In genomic region chr15:67838789-67839332, GRCh38 we compare ENCODE assay signal across 1 cellular context.
TF ChIP-seq lines count a peak whose summit lies in the region.

No MANE protein-coding gene starts in this region.

TF ChIP-seq in HepG2, 621 proteins besides CTCF, POLR2A, EP300 and RAD21 (continued from another document and continues in another):
- TF ChIP-seq, protein P1, sequence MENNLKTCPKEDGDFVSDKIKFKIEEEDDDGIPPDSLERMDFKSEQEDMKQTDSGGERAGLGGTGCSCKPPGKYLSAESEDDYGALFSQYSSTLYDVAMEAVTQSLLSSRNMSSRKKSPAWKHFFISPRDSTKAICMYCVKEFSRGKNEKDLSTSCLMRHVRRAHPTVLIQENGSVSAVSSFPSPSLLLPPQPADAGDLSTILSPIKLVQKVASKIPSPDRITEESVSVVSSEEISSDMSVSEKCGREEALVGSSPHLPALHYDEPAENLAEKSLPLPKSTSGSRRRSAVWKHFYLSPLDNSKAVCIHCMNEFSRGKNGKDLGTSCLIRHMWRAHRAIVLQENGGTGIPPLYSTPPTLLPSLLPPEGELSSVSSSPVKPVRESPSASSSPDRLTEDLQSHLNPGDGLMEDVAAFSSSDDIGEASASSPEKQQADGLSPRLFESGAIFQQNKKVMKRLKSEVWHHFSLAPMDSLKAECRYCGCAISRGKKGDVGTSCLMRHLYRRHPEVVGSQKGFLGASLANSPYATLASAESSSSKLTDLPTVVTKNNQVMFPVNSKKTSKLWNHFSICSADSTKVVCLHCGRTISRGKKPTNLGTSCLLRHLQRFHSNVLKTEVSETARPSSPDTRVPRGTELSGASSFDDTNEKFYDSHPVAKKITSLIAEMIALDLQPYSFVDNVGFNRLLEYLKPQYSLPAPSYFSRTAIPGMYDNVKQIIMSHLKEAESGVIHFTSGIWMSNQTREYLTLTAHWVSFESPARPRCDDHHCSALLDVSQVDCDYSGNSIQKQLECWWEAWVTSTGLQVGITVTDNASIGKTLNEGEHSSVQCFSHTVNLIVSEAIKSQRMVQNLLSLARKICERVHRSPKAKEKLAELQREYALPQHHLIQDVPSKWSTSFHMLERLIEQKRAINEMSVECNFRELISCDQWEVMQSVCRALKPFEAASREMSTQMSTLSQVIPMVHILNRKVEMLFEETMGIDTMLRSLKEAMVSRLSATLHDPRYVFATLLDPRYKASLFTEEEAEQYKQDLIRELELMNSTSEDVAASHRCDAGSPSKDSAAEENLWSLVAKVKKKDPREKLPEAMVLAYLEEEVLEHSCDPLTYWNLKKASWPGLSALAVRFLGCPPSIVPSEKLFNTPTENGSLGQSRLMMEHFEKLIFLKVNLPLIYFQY (CRISPR knock-in tag; IDR thresholded peaks at IDR 0.05; ENCODE audit: borderline replicate concordance), result no peak
- no peak for TF ChIP-seq ZNF891 (CRISPR knock-in tag; IDR thresholded peaks at IDR 0.05)
- no peak for TF ChIP-seq KLF15 (CRISPR knock-in tag; IDR thresholded peaks at IDR 0.05; ENCODE audit: borderline replicate concordance)
- 0 out of 2 replicates have a peak, but pooled peaks have one; percentile 34 for TF ChIP-seq AHR (CRISPR knock-in tag; IDR thresholded peaks at IDR 0.05)
- TF ChIP-seq ZIK1 (CRISPR knock-in tag; IDR thresholded peaks at IDR 0.05; ENCODE audit: borderline replicate concordance, low read depth), result 0 out of 2 replicates have a peak, but pooled peaks have one; percentile 55
- no peak for TF ChIP-seq ZNF598 (CRISPR knock-in tag; IDR thresholded peaks at IDR 0.05; ENCODE audit: borderline replicate concordance)
- no peak for TF ChIP-seq CREB1 (IDR thresholded peaks at IDR 0.05)
- TF ChIP-seq CREB1 (CRISPR knock-in tag; IDR thresholded peaks at IDR 0.05), result no peak
- no peak for TF ChIP-seq ZNF75D (CRISPR knock-in tag; IDR thresholded peaks at IDR 0.05; ENCODE audit: borderline replicate concordance)
- no peak for TF ChIP-seq ZNF549 (CRISPR knock-in tag; IDR thresholded peaks at IDR 0.05)
- no peak for TF ChIP-seq PAF1 (CRISPR knock-in tag; IDR thresholded peaks at IDR 0.05)
- TF ChIP-seq, protein P2, sequence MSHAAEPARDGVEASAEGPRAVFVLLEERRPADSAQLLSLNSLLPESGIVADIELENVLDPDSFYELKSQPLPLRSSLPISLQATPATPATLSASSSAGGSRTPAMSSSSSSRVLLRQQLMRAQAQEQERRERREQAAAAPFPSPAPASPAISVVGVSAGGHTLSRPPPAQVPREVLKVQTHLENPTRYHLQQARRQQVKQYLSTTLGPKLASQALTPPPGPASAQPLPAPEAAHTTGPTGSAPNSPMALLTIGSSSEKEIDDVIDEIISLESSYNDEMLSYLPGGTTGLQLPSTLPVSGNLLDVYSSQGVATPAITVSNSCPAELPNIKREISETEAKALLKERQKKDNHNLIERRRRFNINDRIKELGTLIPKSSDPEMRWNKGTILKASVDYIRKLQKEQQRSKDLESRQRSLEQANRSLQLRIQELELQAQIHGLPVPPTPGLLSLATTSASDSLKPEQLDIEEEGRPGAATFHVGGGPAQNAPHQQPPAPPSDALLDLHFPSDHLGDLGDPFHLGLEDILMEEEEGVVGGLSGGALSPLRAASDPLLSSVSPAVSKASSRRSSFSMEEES (CRISPR knock-in tag; IDR thresholded peaks at IDR 0.05), result no peak; the same call in 1 of the 2 replicates
- TF ChIP-seq HOXA3 (CRISPR knock-in tag; IDR thresholded peaks at IDR 0.05), result peak; percentile 45; the same call in 1 of the 2 replicates
- TF ChIP-seq BCL6 (CRISPR knock-in tag; IDR thresholded peaks at IDR 0.05), result no peak
- TF ChIP-seq ZBTB7A (CRISPR knock-in tag; IDR thresholded peaks at IDR 0.05), result no peak
- TF ChIP-seq RFX1 (IDR thresholded peaks at IDR 0.05), result no peak
- no peak for TF ChIP-seq HNF1A (IDR thresholded peaks at IDR 0.05; ENCODE audit: low read depth)
- no peak for TF ChIP-seq HNF1A (CRISPR knock-in tag; IDR thresholded peaks at IDR 0.05; ENCODE audit: borderline replicate concordance)
- TF ChIP-seq, protein P3, sequence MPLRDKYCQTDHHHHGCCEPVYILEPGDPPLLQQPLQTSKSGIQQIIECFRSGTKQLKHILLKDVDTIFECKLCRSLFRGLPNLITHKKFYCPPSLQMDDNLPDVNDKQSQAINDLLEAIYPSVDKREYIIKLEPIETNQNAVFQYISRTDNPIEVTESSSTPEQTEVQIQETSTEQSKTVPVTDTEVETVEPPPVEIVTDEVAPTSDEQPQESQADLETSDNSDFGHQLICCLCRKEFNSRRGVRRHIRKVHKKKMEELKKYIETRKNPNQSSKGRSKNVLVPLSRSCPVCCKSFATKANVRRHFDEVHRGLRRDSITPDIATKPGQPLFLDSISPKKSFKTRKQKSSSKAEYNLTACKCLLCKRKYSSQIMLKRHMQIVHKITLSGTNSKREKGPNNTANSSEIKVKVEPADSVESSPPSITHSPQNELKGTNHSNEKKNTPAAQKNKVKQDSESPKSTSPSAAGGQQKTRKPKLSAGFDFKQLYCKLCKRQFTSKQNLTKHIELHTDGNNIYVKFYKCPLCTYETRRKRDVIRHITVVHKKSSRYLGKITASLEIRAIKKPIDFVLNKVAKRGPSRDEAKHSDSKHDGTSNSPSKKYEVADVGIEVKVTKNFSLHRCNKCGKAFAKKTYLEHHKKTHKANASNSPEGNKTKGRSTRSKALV (CRISPR knock-in tag; IDR thresholded peaks at IDR 0.05), result 0 out of 2 replicates have a peak, but pooled peaks have one; percentile 48
- TF ChIP-seq ZNF724P (CRISPR knock-in tag; IDR thresholded peaks at IDR 0.05; ENCODE audit: borderline replicate concordance), result no peak
- TF ChIP-seq AHDC1 (CRISPR knock-in tag; IDR thresholded peaks at IDR 0.05; ENCODE audit: borderline replicate concordance), result peak; percentile 28; the same call in 1 of the 2 replicates
- TF ChIP-seq SOX13 (IDR thresholded peaks at IDR 0.05), result no peak
- no peak for TF ChIP-seq SOX13 (CRISPR knock-in tag; conservative IDR thresholded peaks at IDR 0.05 in 1 of 2, IDR thresholded peaks at IDR 0.05 in 1 of 2)
- TF ChIP-seq, protein P4, sequence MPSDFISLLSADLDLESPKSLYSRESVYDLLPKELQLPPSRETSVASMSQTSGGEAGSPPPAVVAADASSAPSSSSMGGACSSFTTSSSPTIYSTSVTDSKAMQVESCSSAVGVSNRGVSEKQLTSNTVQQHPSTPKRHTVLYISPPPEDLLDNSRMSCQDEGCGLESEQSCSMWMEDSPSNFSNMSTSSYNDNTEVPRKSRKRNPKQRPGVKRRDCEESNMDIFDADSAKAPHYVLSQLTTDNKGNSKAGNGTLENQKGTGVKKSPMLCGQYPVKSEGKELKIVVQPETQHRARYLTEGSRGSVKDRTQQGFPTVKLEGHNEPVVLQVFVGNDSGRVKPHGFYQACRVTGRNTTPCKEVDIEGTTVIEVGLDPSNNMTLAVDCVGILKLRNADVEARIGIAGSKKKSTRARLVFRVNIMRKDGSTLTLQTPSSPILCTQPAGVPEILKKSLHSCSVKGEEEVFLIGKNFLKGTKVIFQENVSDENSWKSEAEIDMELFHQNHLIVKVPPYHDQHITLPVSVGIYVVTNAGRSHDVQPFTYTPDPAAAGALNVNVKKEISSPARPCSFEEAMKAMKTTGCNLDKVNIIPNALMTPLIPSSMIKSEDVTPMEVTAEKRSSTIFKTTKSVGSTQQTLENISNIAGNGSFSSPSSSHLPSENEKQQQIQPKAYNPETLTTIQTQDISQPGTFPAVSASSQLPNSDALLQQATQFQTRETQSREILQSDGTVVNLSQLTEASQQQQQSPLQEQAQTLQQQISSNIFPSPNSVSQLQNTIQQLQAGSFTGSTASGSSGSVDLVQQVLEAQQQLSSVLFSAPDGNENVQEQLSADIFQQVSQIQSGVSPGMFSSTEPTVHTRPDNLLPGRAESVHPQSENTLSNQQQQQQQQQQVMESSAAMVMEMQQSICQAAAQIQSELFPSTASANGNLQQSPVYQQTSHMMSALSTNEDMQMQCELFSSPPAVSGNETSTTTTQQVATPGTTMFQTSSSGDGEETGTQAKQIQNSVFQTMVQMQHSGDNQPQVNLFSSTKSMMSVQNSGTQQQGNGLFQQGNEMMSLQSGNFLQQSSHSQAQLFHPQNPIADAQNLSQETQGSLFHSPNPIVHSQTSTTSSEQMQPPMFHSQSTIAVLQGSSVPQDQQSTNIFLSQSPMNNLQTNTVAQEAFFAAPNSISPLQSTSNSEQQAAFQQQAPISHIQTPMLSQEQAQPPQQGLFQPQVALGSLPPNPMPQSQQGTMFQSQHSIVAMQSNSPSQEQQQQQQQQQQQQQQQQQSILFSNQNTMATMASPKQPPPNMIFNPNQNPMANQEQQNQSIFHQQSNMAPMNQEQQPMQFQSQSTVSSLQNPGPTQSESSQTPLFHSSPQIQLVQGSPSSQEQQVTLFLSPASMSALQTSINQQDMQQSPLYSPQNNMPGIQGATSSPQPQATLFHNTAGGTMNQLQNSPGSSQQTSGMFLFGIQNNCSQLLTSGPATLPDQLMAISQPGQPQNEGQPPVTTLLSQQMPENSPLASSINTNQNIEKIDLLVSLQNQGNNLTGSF (CRISPR knock-in tag; IDR thresholded peaks at IDR 0.05), result no peak
- no peak for TF ChIP-seq CHD4 (IDR thresholded peaks at IDR 0.05; ENCODE audit: borderline replicate concordance, low read length)
- TF ChIP-seq RXRA (CRISPR knock-in tag; IDR thresholded peaks at IDR 0.05), result 0 out of 2 replicates have a peak, but pooled peaks have one; percentile 29
- TF ChIP-seq IRX3 (CRISPR knock-in tag; IDR thresholded peaks at IDR 0.05; ENCODE audit: borderline replicate concordance, low read depth), result no peak
- no peak for TF ChIP-seq HNRNPUL1 (IDR thresholded peaks at IDR 0.05; ENCODE audit: low read depth, low read length)
- TF ChIP-seq TOPORS (CRISPR knock-in tag; IDR thresholded peaks at IDR 0.05), result no peak
- no peak for TF ChIP-seq SMAD1 (CRISPR knock-in tag; IDR thresholded peaks at IDR 0.05; ENCODE audit: borderline replicate concordance, low read depth)
- TF ChIP-seq KLF9 (CRISPR knock-in tag; IDR thresholded peaks at IDR 0.05; ENCODE audit: low read depth), result no peak
- TF ChIP-seq WIZ (CRISPR knock-in tag; IDR thresholded peaks at IDR 0.05), result no peak
- TF ChIP-seq ONECUT2 (CRISPR knock-in tag; IDR thresholded peaks at IDR 0.05), result no peak
- peak; percentile 22; the same call in 1 of the 2 replicates for TF ChIP-seq SOX5 (CRISPR knock-in tag; IDR thresholded peaks at IDR 0.05; ENCODE audit: borderline replicate concordance)
- no peak for TF ChIP-seq ZNF446 (CRISPR knock-in tag; IDR thresholded peaks at IDR 0.05)
